In the genomic region with DNA sequence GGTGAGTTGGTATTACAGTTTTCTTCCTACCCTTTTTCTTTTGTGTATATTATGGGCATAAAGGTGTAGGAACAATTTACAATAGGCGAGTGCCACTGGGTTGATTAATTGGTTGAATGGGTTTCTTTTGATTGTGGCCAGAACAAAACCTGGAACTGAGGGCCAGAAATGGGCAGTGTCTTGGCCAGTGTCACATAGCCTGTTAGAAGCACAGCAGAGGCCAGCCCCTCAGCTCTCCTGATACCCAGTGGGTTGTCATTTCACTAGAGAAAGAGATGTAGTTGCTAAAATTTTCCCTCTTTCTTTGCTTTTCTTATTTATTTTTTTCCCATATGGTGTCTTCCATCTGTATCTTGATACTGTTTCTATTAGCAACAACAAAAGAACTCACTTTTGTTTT, we compare ENCODE assay signal across 14 cellular contexts. TPM values are rescaled to one million over a fixed set of nuclear protein-coding genes. Genes with fewer than 3 reads are reported as not detected.
DNase-seq lines count a peak whose midpoint lies in the region; ATAC-seq and TF ChIP-seq lines count a peak whose summit lies in the region.
"Had no signal": no experiment of that assay in that cellular context is flagged by ENCODE, and none has a peak within 500 bp of the region (broad histone marks: within the 10 kb centered on the region; RNA-seq: fewer than 3 reads in every experiment).

No MANE protein-coding gene starts in this region.

- peaks cover 2% of the 10 kb centered on the region for H3K9me3 Mint-ChIP-seq in natural killer cell treated with Interleukin-12 subunit alpha and Interleukin-12 subunit beta and Interleukin-15 and Interleukin-18, amount 100 ng/mL, for 72 hours
- H3K9me3 Mint-ChIP-seq: stimulated activated effector memory CD8-positive, alpha-beta T cell treated with anti-CD3 and anti-CD28 coated beads, Interleukin-12 subunit alpha, Interleukin-12 subunit beta, amount 100 ng/mL, for 72 hours had no signal

- ATAC-seq in GM18867 (IDR thresholded peaks at IDR 0.05; ENCODE audit: unreplicated experiment) (peak; percentile 29), GM21529 (IDR thresholded peaks at IDR 0.05; ENCODE audit: unreplicated experiment) (peak; percentile 36), HG03095 (IDR thresholded peaks at IDR 0.05; ENCODE audit: unreplicated experiment) (peak; percentile 33), T-helper 17 cell (no peak), upper lobe of left lung (ENCODE audit: low FRiP score in 2 of 2) (no peak)
- no peak for ATAC-seq in natural killer cell treated with Interleukin-12 subunit alpha and Interleukin-12 subunit beta and Interleukin-15 and Interleukin-18, amount 100 ng/mL, for 72 hours
- ATAC-seq: Panc1; stimulated activated effector memory CD8-positive, alpha-beta T cell treated with anti-CD3 and anti-CD28 coated beads, Interleukin-12 subunit alpha, Interleukin-12 subunit beta, amount 100 ng/mL, for 72 hours had no signal

- no peaks in the 10 kb centered on the region for H3K36me3 Mint-ChIP-seq in T-helper 17 cell (ENCODE audit: low read depth)
- no peaks in the 10 kb centered on the region for H3K36me3 Mint-ChIP-seq in natural killer cell treated with Interleukin-12 subunit alpha and Interleukin-12 subunit beta and Interleukin-15 and Interleukin-18, amount 100 ng/mL, for 72 hours
- H3K36me3 Mint-ChIP-seq: stimulated activated effector memory CD8-positive, alpha-beta T cell treated with anti-CD3 and anti-CD28 coated beads, Interleukin-12 subunit alpha, Interleukin-12 subunit beta, amount 100 ng/mL, for 72 hours had no signal

- H3K4me3 ChIP-seq in upper lobe of left lung = no peak overlapping the region

- no peak for TF ChIP-seq POLR2A in upper lobe of left lung (IDR thresholded peaks at IDR 0.05)

- H3K36me3 ChIP-seq in upper lobe of left lung = no peaks in the 10 kb centered on the region

- no peaks in the 10 kb centered on the region for H3K4me1 Mint-ChIP-seq in T-helper 17 cell
- no peaks in the 10 kb centered on the region for H3K4me1 Mint-ChIP-seq in natural killer cell treated with Interleukin-12 subunit alpha and Interleukin-12 subunit beta and Interleukin-15 and Interleukin-18, amount 100 ng/mL, for 72 hours (ENCODE audit: low read depth in 2 of 2)
- H3K4me1 Mint-ChIP-seq: stimulated activated effector memory CD8-positive, alpha-beta T cell treated with anti-CD3 and anti-CD28 coated beads, Interleukin-12 subunit alpha, Interleukin-12 subunit beta, amount 100 ng/mL, for 72 hours had no signal

- DNase-seq in epithelial cell of prostate (ENCODE audit: low read depth, low spot score) (no peak), T-helper 17 cell (no peak), upper lobe of left lung (no peak), 8988T (no peak)
- DNase-seq in natural killer cell treated with Interleukin-12 subunit alpha and Interleukin-12 subunit beta and Interleukin-15 and Interleukin-18, amount 100 ng/mL, for 72 hours (ENCODE audit: low spot score) = no peak
- DNase-seq: activated gamma-delta T cell, GF-D8, NCI-H1930, NCI-H510A had no signal

- no peaks in the 10 kb centered on the region for H3K9me3 ChIP-seq in T-helper 17 cell (ENCODE audit: control insufficient read depth, low read length, poor library complexity, severe bottlenecking)
- no peaks in the 10 kb centered on the region for H3K9me3 ChIP-seq in upper lobe of left lung

- H3K4me1 ChIP-seq in upper lobe of left lung = peaks cover 0 to 3% (median 0%) of the 10 kb centered on the region in 4 donors

- no peaks in the 10 kb centered on the region for H3K27me3 Mint-ChIP-seq in T-helper 17 cell
- H3K27me3 Mint-ChIP-seq in natural killer cell treated with Interleukin-12 subunit alpha and Interleukin-12 subunit beta and Interleukin-15 and Interleukin-18, amount 100 ng/mL, for 72 hours = peaks cover 0 to 2% of the 10 kb centered on the region in 2 donors

- TF ChIP-seq CTCF in upper lobe of left lung (IDR thresholded peaks at IDR 0.05) = no peak

- WGBS in upper lobe of left lung, 2 donors = 71 to 73% methylated on average over 1 of the region's 1 CpG

- H3K27ac ChIP-seq in epithelial cell of prostate (peak overlapping the region; percentile 53), upper lobe of left lung (no peak overlapping the region)

- no peak for TF ChIP-seq EP300 in upper lobe of left lung (IDR thresholded peaks at IDR 0.05)

- H3K27me3 ChIP-seq in upper lobe of left lung = no peaks in the 10 kb centered on the region

- no peak overlapping the region for H3K27ac Mint-ChIP-seq in T-helper 17 cell
- no peak overlapping the region for H3K27ac Mint-ChIP-seq in natural killer cell treated with Interleukin-12 subunit alpha and Interleukin-12 subunit beta and Interleukin-15 and Interleukin-18, amount 100 ng/mL, for 72 hours
- H3K27ac Mint-ChIP-seq: stimulated activated effector memory CD8-positive, alpha-beta T cell treated with anti-CD3 and anti-CD28 coated beads, Interleukin-12 subunit alpha, Interleukin-12 subunit beta, amount 100 ng/mL, for 72 hours had no signal

- H3K4me3 Mint-ChIP-seq in T-helper 17 cell = no peak overlapping the region
- H3K4me3 Mint-ChIP-seq in natural killer cell treated with Interleukin-12 subunit alpha and Interleukin-12 subunit beta and Interleukin-15 and Interleukin-18, amount 100 ng/mL, for 72 hours = no peak overlapping the region
- H3K4me3 Mint-ChIP-seq: stimulated activated effector memory CD8-positive, alpha-beta T cell treated with anti-CD3 and anti-CD28 coated beads, Interleukin-12 subunit alpha, Interleukin-12 subunit beta, amount 100 ng/mL, for 72 hours had no signal

RNA-seq across cellular contexts. Expression of a gene that starts 38.8 kb away (rescaled TPM):
- total RNA-seq in T-helper 17 cell (under 1 TPM in 1 of 2 donors, not detected in 1; 0.31 TPM), upper lobe of left lung (10 to 100 TPM; 17.1 to 66.5 (median 26.9) TPM)
- not detected for total RNA-seq in natural killer cell treated with Interleukin-12 subunit alpha and Interleukin-12 subunit beta and Interleukin-15 and Interleukin-18, amount 100 ng/mL, for 72 hours

Comparison
In these comparisons a context has a peak if more than half of its experiments do, and no peak if none do; other contexts are left out.
1. ATAC-seq: peak in GM18867 (single experiment), GM21529 (single experiment) and HG03095 (single experiment); none in T-helper 17 cell (single experiment), upper lobe of left lung (0 of 2) and natural killer cell treated with Interleukin-12 subunit alpha and Interleukin-12 subunit beta and Interleukin-15 and Interleukin-18, amount 100 ng/mL, for 72 hours (0 of 2).
2. RNA of a gene that starts 38.8 kb away (total RNA-seq): 17.1 to 66.5 TPM in upper lobe of left lung; 0.31 TPM in T-helper 17 cell and not detected in natural killer cell treated with Interleukin-12 subunit alpha and Interleukin-12 subunit beta and Interleukin-15 and Interleukin-18, amount 100 ng/mL, for 72 hours; every median in the first group is over 10 times any median in the second.